In the genomic region with DNA sequence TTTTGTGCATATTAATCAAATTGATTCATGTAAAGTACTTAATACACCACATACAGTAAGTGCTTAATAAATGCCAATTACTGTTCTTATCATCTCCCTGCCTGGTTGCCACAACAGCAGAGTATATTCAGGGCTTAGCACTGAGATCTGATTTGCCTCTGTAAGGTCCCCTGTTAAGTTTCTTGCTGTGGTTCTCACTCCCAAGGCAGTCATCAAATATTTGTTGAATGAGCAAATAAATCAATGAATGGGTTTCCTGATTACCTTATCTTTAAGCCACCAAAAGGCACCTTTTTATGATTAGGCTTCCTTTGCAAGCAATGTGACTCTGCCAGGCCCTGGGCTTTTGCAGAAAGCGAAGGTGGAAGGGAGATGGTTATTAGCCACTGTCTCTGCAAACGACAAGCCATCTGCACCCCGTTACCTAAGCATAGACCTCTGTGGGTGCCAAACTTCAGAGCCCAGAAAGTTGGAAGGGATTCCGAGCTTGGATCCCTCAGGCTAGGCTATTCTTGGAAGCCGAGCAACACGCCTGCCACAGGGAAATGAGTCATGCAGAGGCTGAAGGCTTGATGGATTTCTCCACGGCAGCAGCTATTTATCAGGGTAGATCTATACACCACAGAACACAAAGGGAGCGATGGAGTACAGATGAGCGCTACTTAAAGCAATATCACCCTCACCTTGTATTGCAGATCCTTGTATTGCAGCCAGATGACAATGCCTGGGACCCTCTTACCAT, we compare ENCODE assay signal across 10 cellular contexts.
A peak's percentile ranks its signal among the peaks of the same experiment; 100 is the strongest.
DNase-seq lines count a peak whose midpoint lies in the region; ATAC-seq, FAIRE-seq and TF ChIP-seq lines count a peak whose summit lies in the region.
"Had no signal": no experiment of that assay in that cellular context is flagged by ENCODE, and none has a peak within 500 bp of the region (broad histone marks: within the 10 kb centered on the region; RNA-seq: fewer than 3 reads in every experiment).

No MANE protein-coding gene starts in this region.

- TF ChIP-seq CTCF in HCT116 (IDR thresholded peaks at IDR 0.05 in 2 of 3, conservative IDR thresholded peaks at IDR 0.05 in 1 of 3; ENCODE audit: borderline replicate concordance in 1 of 3, insufficient read depth in 1 of 3, low read depth in 2 of 3, low read length in 2 of 3): no peak
- TF ChIP-seq CTCF in MCF 10A (IDR thresholded peaks at IDR 0.05; ENCODE audit: unreplicated experiment): no peak

- peaks cover 8% of the 10 kb centered on the region for H3K4me1 Mint-ChIP-seq in MCF 10A (ENCODE audit: insufficient read depth, unreplicated experiment)

- H3K9me3 Mint-ChIP-seq in MCF 10A (ENCODE audit: unreplicated experiment): peaks cover 28% of the 10 kb centered on the region

- POLR2A ChIA-PET in HCT116 (lab: Charles Lee) (no interaction called here), MCF 10A (lab: Yijun Ruan, JAX) (interaction anchor here (0.9 kb wide), 1 partner anchor 13 kb away, joined by 3 read pairs; no protein-coding TSS in a partner anchor)

- TF ChIP-seq POLR2A in HCT116 (IDR thresholded peaks at IDR 0.05; ENCODE audit: borderline replicate concordance, extremely low read depth, insufficient read depth, insufficient read length): no peak

- H3K36me3 Mint-ChIP-seq in MCF 10A (ENCODE audit: insufficient read depth, unreplicated experiment): no peaks in the 10 kb centered on the region

- H3K4me2 ChIP-seq in HCT116 (ENCODE audit: low read length): 0 out of 2 replicates have a peak overlapping the region, but pooled peaks have one; percentile 18

- no peak overlapping the region for H3K27ac Mint-ChIP-seq in MCF 10A (ENCODE audit: low read depth, unreplicated experiment)

- H3K9me3 ChIP-seq in HCT116 (ENCODE audit: control insufficient read depth in 1 of 2, insufficient read depth in 1 of 2, low read depth in 1 of 2, low read length in 2 of 2) (no peaks in the 10 kb centered on the region), small intestine (ENCODE audit: control insufficient read depth, low read depth) (no peaks in the 10 kb centered on the region)

- 2 to 14% (median 3%) methylated on average over 9 of the region's 9 CpGs for WGBS in small intestine, 3 donors

- H3K27me3 ChIP-seq in HCT116 (ENCODE audit: insufficient read depth, low read length) (peaks cover 26% of the 10 kb centered on the region; the same call in 1 of the 2 replicates), small intestine (ENCODE audit: control insufficient read depth in 2 of 2, insufficient read depth in 2 of 2, low read length in 2 of 2) (no peaks in the 10 kb centered on the region)

- H3K4me3 ChIP-seq in HCT116 (replicated peaks in 1 of 2; ENCODE audit: low read depth in 1 of 2, low read length in 2 of 2) (no peak overlapping the region), small intestine (ENCODE audit: low read depth in 1 of 2, low read length in 2 of 2) (no peak overlapping the region)

- no TSS peak for BruUV-seq in HCT116 (replicated peaks; lab: Mats Ljungman, UMichigan)
- no TSS peak for BruUV-seq in MCF 10A (replicated peaks; lab: Mats Ljungman, UMichigan)

- H3K4me3 Mint-ChIP-seq in MCF 10A (ENCODE audit: unreplicated experiment): no peak overlapping the region

- no peak for FAIRE-seq in small intestine (lab: Jason Lieb, UNC)

- no peaks in the 10 kb centered on the region for H3K79me2 ChIP-seq in HCT116 (ENCODE audit: insufficient read depth, low read length)

- H3K27me3 Mint-ChIP-seq in MCF 10A (ENCODE audit: insufficient read depth, unreplicated experiment): no peaks in the 10 kb centered on the region

- no peaks in the 10 kb centered on the region for H4K20me1 ChIP-seq in HCT116 (ENCODE audit: insufficient read depth)

- no peak for TF ChIP-seq RAD21 in HCT116 (IDR thresholded peaks at IDR 0.05; ENCODE audit: low read depth)

- no peak overlapping the region for H3K27ac ChIP-seq in HCT116 (ENCODE audit: low read depth, low read length)
- no peak overlapping the region for H3K27ac ChIP-seq in small intestine (ENCODE audit: low read depth in 1 of 2, low read length in 1 of 2)

- RAD21 ChIA-PET in HCT116 (lab: Charles Lee; ENCODE audit: low non-redundant PET in 1 of 2, low total read pairs in 2 of 2, uncharacterized antibody in 2 of 2, unreplicated experiment in 2 of 2): no interaction called here

- no peaks in the 10 kb centered on the region for H3K9me2 ChIP-seq in HCT116 (ENCODE audit: insufficient read depth)

- H3K4me1 ChIP-seq in HCT116 (ENCODE audit: control insufficient read depth in 1 of 2, insufficient read depth in 2 of 2, low read length in 2 of 2): peaks cover 0 to 11% of the 10 kb centered on the region in 2 experiments; a peak in 1 of 4 replicates
- peaks cover 0 to 2% of the 10 kb centered on the region in 2 donors for H3K4me1 ChIP-seq in small intestine (ENCODE audit: control insufficient read depth in 2 of 2, insufficient read depth in 1 of 2, low read depth in 1 of 2, low read length in 1 of 2)

- peak; percentile 15 for DNase-seq in HCT116 (ENCODE audit: low read depth, low spot score)
- peak; percentile 88 for DNase-seq in MCF 10A (ENCODE audit: unreplicated experiment)
- DNase-seq in hypothalamus (lab: John Stamatoyannopoulos, UW): peak in 32 of 51 donors; percentile 1 to 66 (median 16)
- DNase-seq in small intestine: peak; percentile 65
- DNase-seq in AML-193 (lab: John Stamatoyannopoulos, UW): no peak
- no peak for DNase-seq in NCI-H187 treated with DMSO at 0.1 percent for 48 hours (lab: John Stamatoyannopoulos, UW)
- no peak for DNase-seq in posterior vena cava (ENCODE audit: low spot score)
- no peak for DNase-seq in germinal center (ENCODE audit: low spot score)
- DNase-seq: NCI-H526; stimulated activated CD4-positive, alpha-beta T cell treated with anti-CD3 and anti-CD28 coated beads, Interleukin-2, amount 100 ng/mL, for 48 hours had no signal

- intact Hi-C loops in HCT116 (cut with micrococcal nuclease) (no loop called here), MCF 10A (cut with micrococcal nuclease) (no loop called here), posterior vena cava (cut with DNase I) (loop anchor here in 1 of 2 donors (10.0 kb wide), 1 partner anchor 95 kb away; no protein-coding TSS in a partner anchor)

- no peak overlapping the region for H3K9ac ChIP-seq in HCT116 (ENCODE audit: low read length)

- peak; percentile 72 for ATAC-seq in HCT116

- CTCF ChIA-PET in HCT116 (lab: Charles Lee) (no interaction called here), MCF 10A (lab: Yijun Ruan, JAX) (interaction anchor here (0.5 to 0.7 kb wide), 2 partner anchors 10 to 177 kb away, joined by 3 to 4 read pairs; no protein-coding TSS in a partner anchor)

- H3K36me3 ChIP-seq in HCT116 (ENCODE audit: control insufficient read depth in 1 of 2, insufficient read depth in 2 of 2, low read length in 2 of 2): no peaks in the 10 kb centered on the region
- H3K36me3 ChIP-seq in small intestine (ENCODE audit: control insufficient read depth in 2 of 2, insufficient read depth in 2 of 2, low read length in 2 of 2): no peaks in the 10 kb centered on the region

- H2AFZ ChIP-seq in HCT116 (ENCODE audit: low read depth, low read length, poor library complexity, severe bottlenecking): no peak overlapping the region

TF ChIP-seq in HCT116, 20 proteins besides CTCF, POLR2A, EP300 and RAD21:
- TF ChIP-seq, protein P1, sequence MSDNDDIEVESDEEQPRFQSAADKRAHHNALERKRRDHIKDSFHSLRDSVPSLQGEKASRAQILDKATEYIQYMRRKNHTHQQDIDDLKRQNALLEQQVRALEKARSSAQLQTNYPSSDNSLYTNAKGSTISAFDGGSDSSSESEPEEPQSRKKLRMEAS (IDR thresholded peaks at IDR 0.05): no peak
- TF ChIP-seq FOSL1 (IDR thresholded peaks at IDR 0.05; ENCODE audit: low read depth) (0 out of 2 replicates have a peak, but pooled peaks have one; percentile 19), JUND (IDR thresholded peaks at IDR 0.05) (0 out of 2 replicates have a peak, but pooled peaks have one; percentile 17)

Comparison
In these comparisons a context has a peak if more than half of its experiments do, and no peak if none do; other contexts are left out.
1. DNase-seq: peak in HCT116 (single experiment), MCF 10A (single experiment), hypothalamus (32 of 51) and small intestine (single experiment); none in AML-193 (0 of 2), NCI-H187 treated with DMSO at 0.1 percent for 48 hours (single experiment), posterior vena cava (single experiment) and germinal center (single experiment).